Comparison of ENCODE assay signal across 8 cellular contexts in genomic region chr1:156499194-156499702, GRCh38. TPM values are rescaled to one million over a fixed set of nuclear protein-coding genes. Genes with fewer than 3 reads are reported as not detected.
DNase-seq lines count a peak whose midpoint lies in the region; ATAC-seq and TF ChIP-seq lines count a peak whose summit lies in the region.

No MANE protein-coding gene starts in this region.

- H3K4me3 ChIP-seq in left ventricle myocardium inferior, result peak overlapping the region; percentile 98
- H3K4me3 ChIP-seq in astrocyte of the spinal cord (ENCODE audit: low read depth, low read length), result peak overlapping the region; percentile 100
- peak overlapping the region; percentile 88 for H3K4me3 ChIP-seq in lower lobe of right lung
- peak overlapping the region; percentile 94 for H3K4me3 ChIP-seq in upper lobe of right lung

- H3K27me3 ChIP-seq in left ventricle myocardium inferior (ENCODE audit: low read depth), result no peaks in the 10 kb centered on the region
- no peaks in the 10 kb centered on the region for H3K27me3 ChIP-seq in lower lobe of right lung (ENCODE audit: low read depth)
- no peaks in the 10 kb centered on the region for H3K27me3 ChIP-seq in upper lobe of right lung

- no peak for ATAC-seq in lower lobe of right lung
- ATAC-seq in upper lobe of right lung, result no peak
- no peak for ATAC-seq in HG03565 (IDR thresholded peaks at IDR 0.05; ENCODE audit: unreplicated experiment)

- no peaks in the 10 kb centered on the region for H3K9me3 ChIP-seq in left ventricle myocardium inferior (replicated peaks)
- no peaks in the 10 kb centered on the region for H3K9me3 ChIP-seq in lower lobe of right lung
- H3K9me3 ChIP-seq in upper lobe of right lung, result no peaks in the 10 kb centered on the region

- TF ChIP-seq CTCF in left ventricle myocardium inferior (IDR thresholded peaks at IDR 0.05; ENCODE audit: borderline replicate concordance) (no peak), astrocyte of the spinal cord (IDR thresholded peaks at IDR 0.05; ENCODE audit: low read depth, low read length) (no peak), lower lobe of right lung (IDR thresholded peaks at IDR 0.05) (no peak), upper lobe of right lung (IDR thresholded peaks at IDR 0.05) (no peak)

- H3K27ac ChIP-seq in left ventricle myocardium inferior (replicated peaks) (peak overlapping the region; percentile 100), lower lobe of right lung (peak overlapping the region; percentile 100), upper lobe of right lung (peak overlapping the region; percentile 100)

- in situ Hi-C loops in astrocyte of the spinal cord (cut with HindIII; ENCODE audit: low sequenced_read_pairs), result no loop called here

- no peak for DNase-seq in left ventricle myocardium inferior
- DNase-seq in cardiac septum (ENCODE audit: low spot score), result no peak
- DNase-seq in astrocyte of the spinal cord (ENCODE audit: low read depth, low spot score), result peak; percentile 19
- no peak for DNase-seq in lower lobe of right lung
- DNase-seq in upper lobe of right lung, result peak; percentile 57
- no peak for DNase-seq in cerebellum (ENCODE audit: low spot score)
- DNase-seq in D341Med (ENCODE audit: low spot score), result no peak

- H3K36me3 ChIP-seq in left ventricle myocardium inferior, result no peaks in the 10 kb centered on the region
- peaks cover 9% of the 10 kb centered on the region for H3K36me3 ChIP-seq in lower lobe of right lung
- H3K36me3 ChIP-seq in upper lobe of right lung, result peaks cover 7% of the 10 kb centered on the region

- intact Hi-C loops in left ventricle myocardium inferior (cut with micrococcal nuclease) (loop anchor here (2.0 kb wide), 1 partner anchor 18 kb away; no protein-coding TSS in a partner anchor), cardiac septum (cut with DNase I) (no loop called here), lower lobe of right lung (cut with DNase I) (no loop called here), upper lobe of right lung (cut with DNase I) (no loop called here)

- H3K4me1 ChIP-seq in left ventricle myocardium inferior, result peaks cover 97% of the 10 kb centered on the region
- H3K4me1 ChIP-seq in lower lobe of right lung, result peaks cover 78% of the 10 kb centered on the region
- H3K4me1 ChIP-seq in upper lobe of right lung, result peaks cover 74% of the 10 kb centered on the region

RNA-seq across cellular contexts. Expression of gene MEF2D, which starts 1.3 kb away (rescaled TPM):
- total RNA-seq in left ventricle myocardium inferior (96.8 TPM), cardiac septum (93.1 TPM), lower lobe of right lung (51.0 TPM), upper lobe of right lung (60.8 TPM), cerebellum (6.5 TPM)

Comparison
In these comparisons a context has a peak if more than half of its experiments do, and no peak if none do; other contexts are left out.
1. DNase-seq: peak in astrocyte of the spinal cord (single experiment) and upper lobe of right lung (single experiment); none in left ventricle myocardium inferior (single experiment), cardiac septum (single experiment), lower lobe of right lung (single experiment), cerebellum (single experiment) and D341Med (single experiment).
2. Peak in every context shown above with its lines, with median percentiles within 50 percentile points of each other: H3K27ac ChIP-seq and H3K4me3 ChIP-seq.